ENCODE assay signal across 1 cellular context in the genomic region with DNA sequence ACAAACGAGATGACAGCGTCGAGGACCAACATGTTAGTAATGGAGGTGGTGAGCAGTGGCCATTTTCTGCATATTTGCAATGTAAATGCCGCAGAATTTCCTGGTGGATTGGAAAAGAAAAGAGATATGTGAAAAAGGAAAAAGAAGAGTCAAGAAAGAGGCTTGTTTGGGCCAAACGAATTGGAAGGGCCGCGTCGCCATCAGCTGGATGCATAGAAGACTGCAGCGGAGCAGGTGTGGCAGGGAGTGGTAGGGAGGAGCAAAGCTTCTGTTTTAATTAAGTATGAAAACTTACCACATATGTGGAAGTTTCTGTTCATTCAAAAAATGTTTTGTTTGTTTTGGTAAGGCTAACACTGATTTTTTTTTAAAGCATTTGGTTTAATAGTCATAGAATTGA.
TF ChIP-seq lines count a peak whose summit lies in the region.

No MANE protein-coding gene starts in this region.

TF ChIP-seq in GM23338, 12 proteins besides CTCF, POLR2A, EP300 and RAD21 (continued from another document):
- TF ChIP-seq, protein P1, sequence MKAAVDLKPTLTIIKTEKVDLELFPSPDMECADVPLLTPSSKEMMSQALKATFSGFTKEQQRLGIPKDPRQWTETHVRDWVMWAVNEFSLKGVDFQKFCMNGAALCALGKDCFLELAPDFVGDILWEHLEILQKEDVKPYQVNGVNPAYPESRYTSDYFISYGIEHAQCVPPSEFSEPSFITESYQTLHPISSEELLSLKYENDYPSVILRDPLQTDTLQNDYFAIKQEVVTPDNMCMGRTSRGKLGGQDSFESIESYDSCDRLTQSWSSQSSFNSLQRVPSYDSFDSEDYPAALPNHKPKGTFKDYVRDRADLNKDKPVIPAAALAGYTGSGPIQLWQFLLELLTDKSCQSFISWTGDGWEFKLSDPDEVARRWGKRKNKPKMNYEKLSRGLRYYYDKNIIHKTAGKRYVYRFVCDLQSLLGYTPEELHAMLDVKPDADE (IDR thresholded peaks at IDR 0.05): no peak
- no peak for TF ChIP-seq POLR2AphosphoS5 (IDR thresholded peaks at IDR 0.05; ENCODE audit: low read depth)
TF ChIP-seq in GM23338: peak in this region for 0.
